9 cellular contexts compared by ENCODE assay signal in genomic region chr14:89027097-89027740, GRCh38.
A peak's percentile ranks its signal among the peaks of the same experiment; 100 is the strongest.
DNase-seq lines count a peak whose midpoint lies in the region; ATAC-seq, FAIRE-seq and TF ChIP-seq lines count a peak whose summit lies in the region.
"Had no signal": no experiment of that assay in that cellular context is flagged by ENCODE, and none has a peak within 500 bp of the region (broad histone marks: within the 10 kb centered on the region; RNA-seq: fewer than 3 reads in every experiment).

No MANE protein-coding gene starts in this region.

- in situ Hi-C loops in GM12878 (cut with MboI), result loop anchor here (25.0 kb wide), 2 partner anchors 410 to 735 kb away; no protein-coding TSS in a partner anchor

- WGBS in GM12878 (ENCODE audit: insufficient coverage, insufficient replicate concordance, low lambda C conversion rate, missing lambda C conversion rate), result 8% methylated on average over 61 of the region's 68 CpGs
- 1% methylated on average over 68 of the region's 68 CpGs for WGBS in sigmoid colon, 2 donors

- no peaks in the 10 kb centered on the region for H3K9me3 Mint-ChIP-seq in CD8-positive, alpha-beta T cell

- no peaks in the 10 kb centered on the region for H3K79me2 ChIP-seq in GM12878 (ENCODE audit: control insufficient read depth, insufficient read depth, low read length)

- peaks cover 3% of the 10 kb centered on the region for H3K4me1 Mint-ChIP-seq in CD8-positive, alpha-beta T cell (ENCODE audit: low read depth)

- peak; percentile 26 to 77 (median 54) for DNase-seq in CD8-positive, alpha-beta T cell
- DNase-seq in T-helper 22 cell (ENCODE audit: low read depth), result peak; percentile 11
- DNase-seq in GM12878 (ENCODE audit: low read depth, low spot score), result no peak
- DNase-seq in sigmoid colon, result peak; percentile 71
- no peak for DNase-seq in NCI-H2029 (lab: John Stamatoyannopoulos, UW)

- peak; percentile 74 for TF ChIP-seq CTCF in CD8-positive, alpha-beta T cell (IDR thresholded peaks at IDR 0.05)
- TF ChIP-seq CTCF in GM12878 (IDR thresholded peaks at IDR 0.05 in 2 of 3, conservative IDR thresholded peaks at IDR 0.05 in 1 of 3; ENCODE audit: control insufficient read depth in 2 of 3, extremely low read depth in 1 of 3, insufficient read depth in 1 of 3, low read depth in 3 of 3, low read length in 3 of 3) (peak; percentile 63 to 71 (median 63); a peak in 5 of 6 replicates), sigmoid colon (IDR thresholded peaks at IDR 0.05) (peak; percentile 43 to 96 (median 66))

- H3K27ac ChIP-seq in CD8-positive, alpha-beta T cell (ENCODE audit: low read depth, low read length), result no peak overlapping the region
- H3K27ac ChIP-seq in GM12878 (ENCODE audit: control insufficient read depth, insufficient read depth) (no peak overlapping the region), sigmoid colon (peak overlapping the region in 1 of 4 donors; percentile 46)

- peaks cover 23% of the 10 kb centered on the region for H3K27me3 ChIP-seq in CD8-positive, alpha-beta T cell (ENCODE audit: insufficient read depth, low read length)
- H3K27me3 ChIP-seq in GM12878 (replicated peaks in 1 of 2; ENCODE audit: control insufficient read depth in 2 of 2, insufficient read depth in 2 of 2, low read length in 1 of 2) (peaks cover 2 to 6% of the 10 kb centered on the region in 2 experiments), iPS-15b (ENCODE audit: control insufficient read depth, insufficient read depth, low read length) (peaks cover 74% of the 10 kb centered on the region), sigmoid colon (peaks cover 0 to 24% (median 0%) of the 10 kb centered on the region in 3 donors)

- RAD21 ChIA-PET in GM12878 (lab: Charles Lee; ENCODE audit: unreplicated experiment), result interaction anchor here (0.8 to 1.6 kb wide), 4 partner anchors 185 to 793 kb away, joined by 3 to 7 read pairs (median 3); no protein-coding TSS in a partner anchor

- no peaks in the 10 kb centered on the region for H3K36me3 ChIP-seq in CD8-positive, alpha-beta T cell (ENCODE audit: insufficient read depth, low read length)
- no peaks in the 10 kb centered on the region for H3K36me3 ChIP-seq in GM12878 (ENCODE audit: control insufficient read depth in 2 of 2, insufficient read depth in 2 of 2, low read length in 1 of 2)
- H3K36me3 ChIP-seq in iPS-15b (ENCODE audit: control insufficient read depth, insufficient read depth, low read length), result no peaks in the 10 kb centered on the region
- H3K36me3 ChIP-seq in sigmoid colon, result no peaks in the 10 kb centered on the region

- FAIRE-seq in GM12878 (lab: Jason Lieb, UNC), result no peak
- FAIRE-seq: TTC549 had no signal

- ATAC-seq in CD8-positive, alpha-beta T cell, result peak; percentile 91
- peak; percentile 82 for ATAC-seq in GM19455 (IDR thresholded peaks at IDR 0.05; ENCODE audit: unreplicated experiment)
- ATAC-seq in HG03521 (IDR thresholded peaks at IDR 0.05; ENCODE audit: unreplicated experiment), result peak; percentile 81
- ATAC-seq in GM12878, result peak; percentile 97

- H4K20me1 ChIP-seq in GM12878 (ENCODE audit: control insufficient read depth, insufficient read depth), result no peaks in the 10 kb centered on the region

- peaks cover 13% of the 10 kb centered on the region for H3K4me1 ChIP-seq in CD8-positive, alpha-beta T cell (ENCODE audit: insufficient read depth, low read length)
- H3K4me1 ChIP-seq in GM12878 (ENCODE audit: control insufficient read depth, insufficient read depth, low read length) (peaks cover 4% of the 10 kb centered on the region; the same call in 1 of the 2 replicates), iPS-15b (ENCODE audit: control insufficient read depth, insufficient read depth, low read length) (no peaks in the 10 kb centered on the region), sigmoid colon (peaks cover 0 to 17% (median 12%) of the 10 kb centered on the region in 4 donors)

- H3K4me2 ChIP-seq in GM12878 (ENCODE audit: control insufficient read depth, insufficient read depth), result peak overlapping the region; percentile 92

- TF ChIP-seq POLR2A in GM12878 (IDR thresholded peaks at IDR 0.05; ENCODE audit: low read depth, low read length), result no peak
- no peak for TF ChIP-seq POLR2A in sigmoid colon (IDR thresholded peaks at IDR 0.05)

- intact Hi-C loops in CD8-positive, alpha-beta T cell (cut with DNase I, micrococcal nuclease), result loop anchor here (1.0 to 10.0 kb wide), 3 partner anchors 362 to 888 kb away; no protein-coding TSS in a partner anchor
- intact Hi-C loops in GM12878 (cut with micrococcal nuclease; ENCODE audit: unreplicated experiment), result loop anchor here (5.0 kb wide), 5 partner anchors 360 to 1210 kb away; no protein-coding TSS in a partner anchor
- intact Hi-C loops in sigmoid colon (cut with DNase I), result loop anchor here (1.0 kb wide), 1 partner anchor 888 kb away; no protein-coding TSS in a partner anchor

- H3K9me3 ChIP-seq in CD8-positive, alpha-beta T cell (ENCODE audit: low read length), result no peaks in the 10 kb centered on the region
- no peaks in the 10 kb centered on the region for H3K9me3 ChIP-seq in GM12878 (replicated peaks; ENCODE audit: control insufficient read depth, insufficient read depth, low read length)
- no peaks in the 10 kb centered on the region for H3K9me3 ChIP-seq in iPS-15b (ENCODE audit: control insufficient read depth, insufficient read depth, low read length)
- H3K9me3 ChIP-seq in sigmoid colon, result no peaks in the 10 kb centered on the region

- peak overlapping the region; percentile 69 for H3K4me3 Mint-ChIP-seq in CD8-positive, alpha-beta T cell

- TF ChIP-seq EP300 in GM12878 (IDR thresholded peaks at IDR 0.05; ENCODE audit: borderline replicate concordance in 1 of 2, control insufficient read depth in 1 of 2, low read depth in 2 of 2, low read length in 2 of 2) (no peak), sigmoid colon (IDR thresholded peaks at IDR 0.05) (no peak)

- H3K9ac ChIP-seq in GM12878 (ENCODE audit: control insufficient read depth, insufficient read depth, low read length), result peak overlapping the region; percentile 27; the same call in 1 of the 2 replicates
- H3K9ac ChIP-seq in iPS-15b (ENCODE audit: low read depth, low read length), result peak overlapping the region; percentile 79

- POLR2A ChIA-PET in CD8-positive, alpha-beta T cell (lab: Charles Lee), result no interaction called here
- POLR2A ChIA-PET in GM12878 (lab: Charles Lee), result no interaction called here

- TF ChIP-seq RAD21 in GM12878 (IDR thresholded peaks at IDR 0.05; ENCODE audit: insufficient read depth, low read depth, low read length), result peak; percentile 84

- SMC1A ChIA-PET in GM12878 (lab: Charles Lee; ENCODE audit: uncharacterized antibody, unreplicated experiment), result no interaction called here

- H3K27ac Mint-ChIP-seq in CD8-positive, alpha-beta T cell, result no peak overlapping the region

- peaks cover 72% of the 10 kb centered on the region for H3K27me3 Mint-ChIP-seq in CD8-positive, alpha-beta T cell (ENCODE audit: low read depth)

- H3K4me3 ChIP-seq in CD8-positive, alpha-beta T cell (ENCODE audit: low read depth, low read length), result peak overlapping the region; percentile 61
- H3K4me3 ChIP-seq in GM12878 (peak overlapping the region; percentile 70; the same call in 1 of the 2 replicates), iPS-15b (ENCODE audit: low read depth, low read length) (peak overlapping the region; percentile 93), sigmoid colon (peak overlapping the region; percentile 26 to 60 (median 52))

- BruUV-seq in GM12878 (replicated peaks; lab: Mats Ljungman, UMichigan), result no TSS peak

- CTCF ChIA-PET in CD8-positive, alpha-beta T cell (lab: Charles Lee), result interaction anchor here (0.6 to 5.7 kb wide), 27 partner anchors 9 to 1701 kb away, joined by 3 to 49 read pairs (median 3); no protein-coding TSS in a partner anchor
- CTCF ChIA-PET in GM12878 (lab: Yijun Ruan, JAX), result interaction anchor here (0.5 to 2.3 kb wide), 13 partner anchors 13 to 888 kb away, joined by 3 to 8 read pairs (median 3); no protein-coding TSS in a partner anchor

- peak overlapping the region; percentile 80 for H2AFZ ChIP-seq in GM12878 (ENCODE audit: control insufficient read depth, low read depth, low read length)

- H3K36me3 Mint-ChIP-seq in CD8-positive, alpha-beta T cell, result no peaks in the 10 kb centered on the region

TF ChIP-seq in GM12878, 131 proteins besides CTCF, POLR2A, EP300 and RAD21 (continues in another document):
- TF ChIP-seq STAT3 (IDR thresholded peaks at IDR 0.05; ENCODE audit: low read depth, low read length) (no peak), E4F1 (IDR thresholded peaks at IDR 0.05; ENCODE audit: borderline replicate concordance, partially characterized antibody) (no peak), MTA3 (IDR thresholded peaks at IDR 0.05; ENCODE audit: borderline replicate concordance, low read length) (no peak), KAT2A (conservative IDR thresholded peaks at IDR 0.05; ENCODE audit: control insufficient read depth, low read depth, low read length) (no peak), IKZF2 (IDR thresholded peaks at IDR 0.05) (no peak), TCF3 (IDR thresholded peaks at IDR 0.05; ENCODE audit: borderline replicate concordance, insufficient read depth, low read depth, low read length) (no peak), MEF2A (IDR thresholded peaks at IDR 0.05; ENCODE audit: insufficient read depth, low read depth, low read length) (no peak), SMAD5 (IDR thresholded peaks at IDR 0.05; ENCODE audit: low read depth) (no peak)

Comparison
In these comparisons a context has a peak if more than half of its experiments do, and no peak if none do; other contexts are left out.
1. DNase-seq: peak in CD8-positive, alpha-beta T cell (7 of 7), T-helper 22 cell (single experiment) and sigmoid colon (single experiment); none in GM12878 (single experiment) and NCI-H2029 (single experiment).
2. Peak in every context shown above with its lines, with median percentiles within 50 percentile points of each other: ATAC-seq, H3K4me3 ChIP-seq and CTCF ChIP-seq.